1 cellular context compared by ENCODE assay signal in genomic region chr7:117323877-117324699, GRCh38.
TF ChIP-seq lines count a peak whose summit lies in the region.

No MANE protein-coding gene starts in this region.

TF ChIP-seq in GM12878, 131 proteins besides CTCF, POLR2A, EP300 and RAD21 (continues in another document):
- no peak for TF ChIP-seq NR2C1 (IDR thresholded peaks at IDR 0.05)
- no peak for TF ChIP-seq CREB1 (IDR thresholded peaks at IDR 0.05; ENCODE audit: low read depth)
- no peak for TF ChIP-seq KAT2A (conservative IDR thresholded peaks at IDR 0.05; ENCODE audit: control insufficient read depth, low read depth, low read length)
- no peak for TF ChIP-seq SREBF2 (IDR thresholded peaks at IDR 0.05; ENCODE audit: low read length)
- TF ChIP-seq FOXM1 (IDR thresholded peaks at IDR 0.05; ENCODE audit: low read depth, low read length): no peak
- TF ChIP-seq CREM (IDR thresholded peaks at IDR 0.05; ENCODE audit: low read depth): no peak
- TF ChIP-seq BCL11A (IDR thresholded peaks at IDR 0.05; ENCODE audit: low read depth, low read length): no peak
- TF ChIP-seq, protein P1, sequence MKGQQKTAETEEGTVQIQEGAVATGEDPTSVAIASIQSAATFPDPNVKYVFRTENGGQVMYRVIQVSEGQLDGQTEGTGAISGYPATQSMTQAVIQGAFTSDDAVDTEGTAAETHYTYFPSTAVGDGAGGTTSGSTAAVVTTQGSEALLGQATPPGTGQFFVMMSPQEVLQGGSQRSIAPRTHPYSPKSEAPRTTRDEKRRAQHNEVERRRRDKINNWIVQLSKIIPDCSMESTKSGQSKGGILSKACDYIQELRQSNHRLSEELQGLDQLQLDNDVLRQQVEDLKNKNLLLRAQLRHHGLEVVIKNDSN (IDR thresholded peaks at IDR 0.05; ENCODE audit: borderline replicate concordance, extremely low read length, insufficient read depth, low read depth, low read length): no peak
- TF ChIP-seq RB1 (IDR thresholded peaks at IDR 0.05; ENCODE audit: borderline replicate concordance): no peak
- no peak for TF ChIP-seq BCLAF1 (IDR thresholded peaks at IDR 0.05)
- TF ChIP-seq JUND (IDR thresholded peaks at IDR 0.05; ENCODE audit: low read depth, low read length): no peak
- no peak for TF ChIP-seq HDAC2 (IDR thresholded peaks at IDR 0.05)
- no peak for TF ChIP-seq CEBPB (IDR thresholded peaks at IDR 0.05; ENCODE audit: borderline replicate concordance in 1 of 2, low read depth in 2 of 2, low read length in 2 of 2)
- TF ChIP-seq SPI1 (IDR thresholded peaks at IDR 0.05; ENCODE audit: borderline replicate concordance, insufficient read depth, low read depth, low read length): no peak
- TF ChIP-seq CHD1 (IDR thresholded peaks at IDR 0.05; ENCODE audit: low read depth, low read length): no peak
- 0 out of 2 replicates have a peak, but pooled peaks have one; percentile 36 for TF ChIP-seq DPF2 (IDR thresholded peaks at IDR 0.05)
- TF ChIP-seq ZSCAN29 (IDR thresholded peaks at IDR 0.05): no peak
- no peak for TF ChIP-seq KDM1A (IDR thresholded peaks at IDR 0.05; ENCODE audit: borderline replicate concordance)
- TF ChIP-seq IKZF1 (conservative IDR thresholded peaks at IDR 0.05): peak; percentile 41
- 0 out of 2 replicates have a peak, but pooled peaks have one; percentile 17 for TF ChIP-seq CHD2 (IDR thresholded peaks at IDR 0.05; ENCODE audit: borderline replicate concordance, low read depth, low read length)
- peak; percentile 15 for TF ChIP-seq MEF2B (IDR thresholded peaks at IDR 0.05; ENCODE audit: partially characterized antibody, poor library complexity, severe bottlenecking)
- TF ChIP-seq EGR1 (IDR thresholded peaks at IDR 0.05; ENCODE audit: borderline replicate concordance in 1 of 2, low read depth in 2 of 2, low read length in 2 of 2): no peak
- peak; percentile 86 for TF ChIP-seq HDAC6 (IDR thresholded peaks at IDR 0.05; ENCODE audit: unreplicated experiment)
- no peak for TF ChIP-seq ASH2L (IDR thresholded peaks at IDR 0.05; ENCODE audit: borderline replicate concordance, low read depth)
- no peak for TF ChIP-seq CHD4 (IDR thresholded peaks at IDR 0.05)
- no peak for TF ChIP-seq BACH1 (IDR thresholded peaks at IDR 0.05; ENCODE audit: borderline replicate concordance)
- no peak for TF ChIP-seq EED (IDR thresholded peaks at IDR 0.05; ENCODE audit: low read depth)
- TF ChIP-seq MYB (IDR thresholded peaks at IDR 0.05; ENCODE audit: borderline replicate concordance, low read depth, low read length): no peak
- TF ChIP-seq NBN (IDR thresholded peaks at IDR 0.05): no peak
- TF ChIP-seq SMC3 (IDR thresholded peaks at IDR 0.05; ENCODE audit: borderline replicate concordance, low read length): no peak
- TF ChIP-seq MEF2A (IDR thresholded peaks at IDR 0.05; ENCODE audit: insufficient read depth, low read depth, low read length): no peak
- no peak for TF ChIP-seq ELK1 (IDR thresholded peaks at IDR 0.05; ENCODE audit: low read depth, low read length)
- TF ChIP-seq ESRRA (IDR thresholded peaks at IDR 0.05; ENCODE audit: low read length): no peak
- TF ChIP-seq, protein P2, sequence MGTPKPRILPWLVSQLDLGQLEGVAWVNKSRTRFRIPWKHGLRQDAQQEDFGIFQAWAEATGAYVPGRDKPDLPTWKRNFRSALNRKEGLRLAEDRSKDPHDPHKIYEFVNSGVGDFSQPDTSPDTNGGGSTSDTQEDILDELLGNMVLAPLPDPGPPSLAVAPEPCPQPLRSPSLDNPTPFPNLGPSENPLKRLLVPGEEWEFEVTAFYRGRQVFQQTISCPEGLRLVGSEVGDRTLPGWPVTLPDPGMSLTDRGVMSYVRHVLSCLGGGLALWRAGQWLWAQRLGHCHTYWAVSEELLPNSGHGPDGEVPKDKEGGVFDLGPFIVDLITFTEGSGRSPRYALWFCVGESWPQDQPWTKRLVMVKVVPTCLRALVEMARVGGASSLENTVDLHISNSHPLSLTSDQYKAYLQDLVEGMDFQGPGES (IDR thresholded peaks at IDR 0.05): no peak
- TF ChIP-seq RFX5 (IDR thresholded peaks at IDR 0.05; ENCODE audit: low read depth, low read length): no peak
- no peak for TF ChIP-seq NFIC (IDR thresholded peaks at IDR 0.05; ENCODE audit: low read depth, low read length)
- TF ChIP-seq BMI1 (IDR thresholded peaks at IDR 0.05; ENCODE audit: borderline replicate concordance): no peak
- no peak for TF ChIP-seq ZBTB40 (IDR thresholded peaks at IDR 0.05; ENCODE audit: borderline replicate concordance)
- TF ChIP-seq, protein P3, sequence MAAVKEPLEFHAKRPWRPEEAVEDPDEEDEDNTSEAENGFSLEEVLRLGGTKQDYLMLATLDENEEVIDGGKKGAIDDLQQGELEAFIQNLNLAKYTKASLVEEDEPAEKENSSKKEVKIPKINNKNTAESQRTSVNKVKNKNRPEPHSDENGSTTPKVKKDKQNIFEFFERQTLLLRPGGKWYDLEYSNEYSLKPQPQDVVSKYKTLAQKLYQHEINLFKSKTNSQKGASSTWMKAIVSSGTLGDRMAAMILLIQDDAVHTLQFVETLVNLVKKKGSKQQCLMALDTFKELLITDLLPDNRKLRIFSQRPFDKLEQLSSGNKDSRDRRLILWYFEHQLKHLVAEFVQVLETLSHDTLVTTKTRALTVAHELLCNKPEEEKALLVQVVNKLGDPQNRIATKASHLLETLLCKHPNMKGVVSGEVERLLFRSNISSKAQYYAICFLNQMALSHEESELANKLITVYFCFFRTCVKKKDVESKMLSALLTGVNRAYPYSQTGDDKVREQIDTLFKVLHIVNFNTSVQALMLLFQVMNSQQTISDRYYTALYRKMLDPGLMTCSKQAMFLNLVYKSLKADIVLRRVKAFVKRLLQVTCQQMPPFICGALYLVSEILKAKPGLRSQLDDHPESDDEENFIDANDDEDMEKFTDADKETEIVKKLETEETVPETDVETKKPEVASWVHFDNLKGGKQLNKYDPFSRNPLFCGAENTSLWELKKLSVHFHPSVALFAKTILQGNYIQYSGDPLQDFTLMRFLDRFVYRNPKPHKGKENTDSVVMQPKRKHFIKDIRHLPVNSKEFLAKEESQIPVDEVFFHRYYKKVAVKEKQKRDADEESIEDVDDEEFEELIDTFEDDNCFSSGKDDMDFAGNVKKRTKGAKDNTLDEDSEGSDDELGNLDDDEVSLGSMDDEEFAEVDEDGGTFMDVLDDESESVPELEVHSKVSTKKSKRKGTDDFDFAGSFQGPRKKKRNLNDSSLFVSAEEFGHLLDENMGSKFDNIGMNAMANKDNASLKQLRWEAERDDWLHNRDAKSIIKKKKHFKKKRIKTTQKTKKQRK (IDR thresholded peaks at IDR 0.05; ENCODE audit: low read depth, low read length): no peak
- TF ChIP-seq, protein P4, sequence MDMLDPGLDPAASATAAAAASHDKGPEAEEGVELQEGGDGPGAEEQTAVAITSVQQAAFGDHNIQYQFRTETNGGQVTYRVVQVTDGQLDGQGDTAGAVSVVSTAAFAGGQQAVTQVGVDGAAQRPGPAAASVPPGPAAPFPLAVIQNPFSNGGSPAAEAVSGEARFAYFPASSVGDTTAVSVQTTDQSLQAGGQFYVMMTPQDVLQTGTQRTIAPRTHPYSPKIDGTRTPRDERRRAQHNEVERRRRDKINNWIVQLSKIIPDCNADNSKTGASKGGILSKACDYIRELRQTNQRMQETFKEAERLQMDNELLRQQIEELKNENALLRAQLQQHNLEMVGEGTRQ (IDR thresholded peaks at IDR 0.05; ENCODE audit: borderline replicate concordance, low read depth, low read length): no peak
- no peak for TF ChIP-seq PML (IDR thresholded peaks at IDR 0.05; ENCODE audit: low read length)
- no peak for TF ChIP-seq CUX1 (IDR thresholded peaks at IDR 0.05; ENCODE audit: insufficient replicate concordance, low read depth, low read length)
- no peak for TF ChIP-seq KLF5 (IDR thresholded peaks at IDR 0.05; ENCODE audit: partially characterized antibody)
